ENCODE assay signal across 9 cellular contexts in the genomic region with DNA sequence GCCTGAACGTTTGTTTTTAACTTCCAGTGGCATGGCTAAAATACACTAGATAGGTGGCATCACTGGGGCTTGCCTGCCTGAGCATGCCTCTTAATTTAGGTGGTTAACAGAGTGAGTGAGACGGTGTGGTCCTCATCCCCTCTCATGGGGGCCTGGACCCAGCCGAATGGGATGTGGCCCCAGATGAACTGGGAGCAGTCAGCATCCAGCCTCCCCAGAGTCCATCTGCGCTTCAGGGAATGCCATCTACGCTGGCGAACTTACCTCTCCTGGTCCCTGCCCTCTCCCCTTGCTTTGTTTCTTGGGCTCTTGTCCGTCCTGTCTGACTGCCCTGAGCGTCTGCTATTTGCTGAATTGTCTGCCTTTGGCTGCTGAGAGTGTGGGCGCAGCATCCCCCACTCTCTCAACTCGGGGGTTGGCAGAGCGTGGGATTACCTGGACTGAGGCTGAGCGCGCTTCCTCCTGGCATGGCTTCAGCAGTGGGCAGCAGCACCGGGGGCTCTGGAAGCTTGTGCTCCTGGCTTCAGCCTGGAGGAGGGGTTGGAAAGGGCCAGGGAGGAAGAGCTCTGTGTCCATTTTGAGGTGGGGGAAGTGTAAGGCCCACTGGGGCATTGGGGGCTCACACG. TPM values are rescaled to one million over a fixed set of nuclear protein-coding genes. Genes with fewer than 3 reads are reported as not detected.
DNase-seq lines count a peak whose midpoint lies in the region; ATAC-seq, FAIRE-seq and TF ChIP-seq lines count a peak whose summit lies in the region.
"Had no signal": no experiment of that assay in that cellular context is flagged by ENCODE, and none has a peak within 500 bp of the region (broad histone marks: within the 10 kb centered on the region; RNA-seq: fewer than 3 reads in every experiment).

No MANE protein-coding gene starts in this region.

- no peak overlapping the region for H2AFZ ChIP-seq in H9 (ENCODE audit: low read length)

- H3K9me3 ChIP-seq in H9 (ENCODE audit: control insufficient read depth, low read depth, low read length) (no peaks in the 10 kb centered on the region), left lung (no peaks in the 10 kb centered on the region), small intestine (ENCODE audit: control insufficient read depth, low read depth) (no peaks in the 10 kb centered on the region)
- H3K9me3 ChIP-seq: ascending aorta had no signal

- H3K23me2 ChIP-seq in H9 (ENCODE audit: insufficient read length, low read depth, low read length, poor library complexity, severe bottlenecking): peaks cover 5% of the 10 kb centered on the region

- H3K4me1 ChIP-seq in H9 (ENCODE audit: insufficient read depth, low read length) (no peaks in the 10 kb centered on the region), left lung (peaks cover 38 to 82% of the 10 kb centered on the region in 2 donors), small intestine (ENCODE audit: control insufficient read depth in 2 of 2, insufficient read depth in 1 of 2, low read depth in 1 of 2, low read length in 1 of 2) (peaks cover 4 to 16% of the 10 kb centered on the region in 2 donors)

- H3K56ac ChIP-seq in H9 (ENCODE audit: insufficient read length, low read depth, low read length): no peak overlapping the region

- H4K91ac ChIP-seq in H9 (ENCODE audit: insufficient read length, low read depth, low read length): no peak overlapping the region

- intact Hi-C loops in left lung (cut with DNase I): no loop called here

- H3K4me1 Mint-ChIP-seq in H9 (peaks cover 12 to 20% of the 10 kb centered on the region in 2 experiments), T-cell (peaks cover 45 to 56% (median 46%) of the 10 kb centered on the region in 3 donors)

- H3K4me3 Mint-ChIP-seq in H9 (peak overlapping the region; percentile 15 to 86; a peak in 4 of 5 replicates), T-cell (peak overlapping the region; percentile 31 to 88 (median 87))

- no peak overlapping the region for H4K5ac ChIP-seq in H9 (ENCODE audit: insufficient read length, low read depth, low read length)

- H3T11ph ChIP-seq in H9 (ENCODE audit: low read length): no peak overlapping the region

- H3K27ac ChIP-seq in H9 (ENCODE audit: insufficient read length, low read depth, low read length): no peak overlapping the region
- H3K27ac ChIP-seq in left lung: peak overlapping the region; percentile 82 to 89
- peak overlapping the region; percentile 92 to 98 for H3K27ac ChIP-seq in small intestine (ENCODE audit: low read depth in 1 of 2, low read length in 1 of 2)
- H3K27ac ChIP-seq: ascending aorta had no signal

- no peak for TF ChIP-seq CTCF in H9 (conservative IDR thresholded peaks at IDR 0.05)
- TF ChIP-seq CTCF in left lung (IDR thresholded peaks at IDR 0.05): no peak

- H3K27me3 ChIP-seq in H9 (ENCODE audit: insufficient read depth, low read length) (no peaks in the 10 kb centered on the region; the same call in 1 of the 2 replicates), left lung (no peaks in the 10 kb centered on the region), small intestine (ENCODE audit: control insufficient read depth in 2 of 2, insufficient read depth in 2 of 2, low read length in 2 of 2) (no peaks in the 10 kb centered on the region)
- H3K27me3 ChIP-seq: ascending aorta had no signal

- no peaks in the 10 kb centered on the region for H3K36me3 ChIP-seq in left lung
- no peaks in the 10 kb centered on the region for H3K36me3 ChIP-seq in small intestine (ENCODE audit: control insufficient read depth in 2 of 2, insufficient read depth in 2 of 2, low read length in 2 of 2)

- H3K4me3 ChIP-seq in left lung: peak overlapping the region in 1 of 2 donors; percentile 90
- peak overlapping the region in 1 of 2 donors; percentile 24 for H3K4me3 ChIP-seq in small intestine (ENCODE audit: low read depth in 1 of 2, low read length in 2 of 2)

- H3K9me3 Mint-ChIP-seq in H9 (0 out of 5 replicates have a peak, but pooled peaks cover 0 to 3% of the 10 kb centered on the region in 2 experiments), T-cell (no peaks in the 10 kb centered on the region)

- no peak overlapping the region for H3K23ac ChIP-seq in H9 (ENCODE audit: insufficient read length, low read depth, low read length)

- H3K79me1 ChIP-seq in H9 (ENCODE audit: insufficient read depth, low read depth, low read length, poor library complexity, severe bottlenecking): peaks cover 3% of the 10 kb centered on the region

- POLR2A ChIA-PET in T-cell (lab: Charles Lee): no interaction called here

- peaks cover 4 to 16% (median 15%) of the 10 kb centered on the region in 3 experiments; a peak in 6 of 7 replicates for H3K36me3 Mint-ChIP-seq in H9 (ENCODE audit: insufficient read depth in 1 of 3, low read depth in 3 of 3)
- peaks cover 6% of the 10 kb centered on the region for H3K36me3 Mint-ChIP-seq in T-cell

- no peaks in the 10 kb centered on the region; the same call in 1 of the 2 replicates for H3K79me2 ChIP-seq in H9 (ENCODE audit: insufficient read depth, low read length)

- H2BK12ac ChIP-seq in H9 (ENCODE audit: insufficient read length, low read depth, low read length): no peak overlapping the region

- ATAC-seq in T-cell (replicated peaks in 1 of 4) (no peak), left lung (no peak)

- no peak overlapping the region for H3K4me2 ChIP-seq in H9 (ENCODE audit: insufficient read depth, insufficient read length, low read length)

- no peak overlapping the region for H2BK5ac ChIP-seq in H9 (ENCODE audit: insufficient read length, low read length)

- H3K9ac ChIP-seq in H9 (ENCODE audit: extremely low read depth, insufficient read length, low read length): no peak overlapping the region

- DNase-seq in H9: no peak
- DNase-seq in T-cell: no peak
- no peak for DNase-seq in left lung
- no peak for DNase-seq in small intestine
- DNase-seq in MV-4-11 (lab: John Stamatoyannopoulos, UW): no peak
- no peak for DNase-seq in DMS 273 treated with DMSO at 0.1 percent for 48 hours (lab: John Stamatoyannopoulos, UW)
- no peak for DNase-seq in HuH-7 (ENCODE audit: low spot score)
- DNase-seq: GDM1 had no signal

- H3K18ac ChIP-seq in H9 (ENCODE audit: insufficient read length, low read depth, low read length): no peak overlapping the region

- H3K27ac Mint-ChIP-seq in H9 (no peak overlapping the region), T-cell (no peak overlapping the region)

- no peak for FAIRE-seq in small intestine (lab: Jason Lieb, UNC)

- CTCF ChIA-PET in T-cell (lab: Charles Lee): no interaction called here

- no peak overlapping the region for H4K8ac ChIP-seq in H9 (replicated peaks; ENCODE audit: insufficient read length, low read depth, low read length)

- H3K4ac ChIP-seq in H9 (ENCODE audit: low read depth, low read length): no peak overlapping the region

- WGBS in H9 (ENCODE audit: extremely low coverage, insufficient read length, low lambda C conversion rate): no CpG with 5 or more reads among the region's 15 CpGs
- WGBS in small intestine, 3 donors: 42 to 77% (median 64%) methylated on average over 15 of the region's 15 CpGs

- H3K27me3 Mint-ChIP-seq in H9 (ENCODE audit: low read depth) (peaks cover 38% of the 10 kb centered on the region), T-cell (no peaks in the 10 kb centered on the region)

- no peak overlapping the region for H3K14ac ChIP-seq in H9 (ENCODE audit: insufficient read depth, low read length)

- no peak overlapping the region for H2BK15ac ChIP-seq in H9 (ENCODE audit: low read depth, low read length)

- H4K20me1 ChIP-seq in H9 (ENCODE audit: control insufficient read depth, insufficient read depth, insufficient read length): no peaks in the 10 kb centered on the region

- H2BK120ac ChIP-seq in H9 (ENCODE audit: low read depth, low read length, poor library complexity, severe bottlenecking): no peak overlapping the region

- no peak overlapping the region for H2BK20ac ChIP-seq in H9 (ENCODE audit: low read depth, low read length, poor library complexity, severe bottlenecking)

- H2AK5ac ChIP-seq in H9 (ENCODE audit: insufficient read length, low read length): no peak overlapping the region

RNA-seq across cellular contexts. Expression of gene RAB40C, which starts 2.1 kb away (rescaled TPM):
- total RNA-seq in H9 (2021): 19.1 and 20.4 TPM in 2 replicates
- total RNA-seq in T-cell: 10 to 100 TPM; 14.1 to 28.0 (median 24.4) TPM
- total RNA-seq in left lung: 10 to 100 TPM; 32.1 to 32.9 TPM
- 10 to 100 TPM; 28.9 to 49.0 (median 39.7) TPM for polyA plus RNA-seq in small intestine

RNA-seq across cellular contexts. Expression of gene PIGQ, which starts 22.2 kb away (rescaled TPM):
- 58.0 and 65.5 TPM in 2 replicates for total RNA-seq in H9 (2021)
- total RNA-seq in T-cell: 10 to 100 TPM; 38.2 to 86.9 (median 63.1) TPM
- total RNA-seq in left lung: 10 to 100 TPM; 51.0 to 68.5 TPM
- polyA plus RNA-seq in small intestine: 10 to 100 TPM; 26.8 to 43.5 (median 29.2) TPM

RNA-seq across cellular contexts. Expression of gene NHLRC4, which starts 25.2 kb away (rescaled TPM):
- total RNA-seq in H9 (2021): 0.26 and 0.42 TPM in 2 replicates
- total RNA-seq in T-cell: 1 to 10 TPM; 1.3 to 5.0 (median 3.6) TPM
- 1 to 10 TPM in 1 of 2 donors, under 1 TPM in 1; 0.99 to 2.0 TPM for total RNA-seq in left lung
- polyA plus RNA-seq in small intestine: under 1 TPM in 2 of 3 donors, not detected in 1; 0.45 to 0.79 TPM
- total RNA-seq: ascending aorta had no signal

RNA-seq across cellular contexts. Expression of gene PRR35, which starts 31.8 kb away (rescaled TPM):
- total RNA-seq in H9 (2021) (0.33 and 0.50 TPM in 2 replicates), T-cell (not detected), left lung (not detected)
- polyA plus RNA-seq in small intestine: not detected
- total RNA-seq: ascending aorta had no signal

RNA-seq across cellular contexts. Expression of gene WFIKKN1, which starts 38.8 kb away (rescaled TPM):
- total RNA-seq in H9 (2021): 8.3 and 8.7 TPM in 2 replicates
- 1 to 10 TPM in 3 of 5 donors, under 1 TPM in 2; 0.15 to 1.5 (median 1.0) TPM for total RNA-seq in T-cell
- total RNA-seq in left lung: 1 to 10 TPM in 1 of 2 donors, under 1 TPM in 1; 0.58 to 1.4 TPM
- polyA plus RNA-seq in small intestine: 1 to 10 TPM in 2 of 3 donors, under 1 TPM in 1; 0.60 to 7.6 (median 5.7) TPM
- total RNA-seq: ascending aorta had no signal
